ENCODE assay signal across 1 cellular context in genomic region chr12:123595729-123596128, GRCh38.
TF ChIP-seq lines count a peak whose summit lies in the region.

No MANE protein-coding gene starts in this region.

TF ChIP-seq in WTC11, 78 proteins besides CTCF, POLR2A, EP300 and RAD21 (continued from another document):
- no peak for TF ChIP-seq FOXP4 (CRISPR knock-in tag; IDR thresholded peaks at IDR 0.05)
